ENCODE assay signal across 24 cellular contexts in genomic region chr1:82386365-82387069, GRCh38.
DNase-seq lines count a peak whose midpoint lies in the region; ATAC-seq and TF ChIP-seq lines count a peak whose summit lies in the region.
"Had no signal": no experiment of that assay in that cellular context is flagged by ENCODE, and none has a peak within 500 bp of the region (broad histone marks: within the 10 kb centered on the region; RNA-seq: fewer than 3 reads in every experiment).

No MANE protein-coding gene starts in this region.

- H3K9ac ChIP-seq in mammary epithelial cell (ENCODE audit: insufficient read depth, low read length) = no peak overlapping the region
- H3K9ac ChIP-seq: BLaER1 had no signal

- H3K79me2 ChIP-seq in mammary epithelial cell (ENCODE audit: insufficient read depth, low read length) = no peaks in the 10 kb centered on the region

- no peak overlapping the region for H2AFZ ChIP-seq in mammary epithelial cell (ENCODE audit: low read depth, low read length)

- H3K27ac Mint-ChIP-seq in effector memory CD8-positive, alpha-beta T cell = no peak overlapping the region
- no peak overlapping the region for H3K27ac Mint-ChIP-seq in activated CD4-positive, alpha-beta T cell treated with anti-CD3 and anti-CD28 coated beads, Interleukin-2, amount 10 ng/mL, durations not matched to agents 24 days and 14 days
- H3K27ac Mint-ChIP-seq: activated CD4-positive, alpha-beta T cell treated with anti-CD3 and anti-CD28 coated beads, Interleukin-2, amount 10 ng/mL, durations not matched to agents 7 days and 5 days; activated CD8-positive, alpha-beta memory T cell treated with anti-CD3 and anti-CD28 coated beads, Interleukin-2, amount 10 ng/mL, durations not matched to agents 7 days and 5 days; activated naive CD4-positive, alpha-beta T cell treated with anti-CD3 and anti-CD28 coated beads for 36 hours had no signal

- peaks cover 8 to 9% of the 10 kb centered on the region in 2 donors for H3K9me3 Mint-ChIP-seq in effector memory CD8-positive, alpha-beta T cell
- no peaks in the 10 kb centered on the region for H3K9me3 Mint-ChIP-seq in activated CD4-positive, alpha-beta T cell treated with anti-CD3 and anti-CD28 coated beads, Interleukin-2, amount 10 ng/mL, durations not matched to agents 24 days and 14 days
- H3K9me3 Mint-ChIP-seq: activated CD4-positive, alpha-beta T cell treated with anti-CD3 and anti-CD28 coated beads, Interleukin-2, amount 10 ng/mL, durations not matched to agents 7 days and 5 days had no signal

- no peaks in the 10 kb centered on the region for H4K20me1 ChIP-seq in mammary epithelial cell (ENCODE audit: insufficient read depth, low read length)
- H4K20me1 ChIP-seq: BLaER1 had no signal

- TF ChIP-seq CTCF in mammary epithelial cell (conservative IDR thresholded peaks at IDR 0.05 in 1 of 2, IDR thresholded peaks at IDR 0.05 in 1 of 2; ENCODE audit: extremely low read depth in 1 of 2, insufficient read depth in 1 of 2, low read depth in 1 of 2, low read length in 2 of 2) (no peak), retinal pigment epithelial cell (conservative IDR thresholded peaks at IDR 0.05; ENCODE audit: low read depth, low read length) (no peak)

- no peak overlapping the region for H3K4me3 Mint-ChIP-seq in effector memory CD8-positive, alpha-beta T cell
- H3K4me3 Mint-ChIP-seq in activated CD4-positive, alpha-beta T cell treated with anti-CD3 and anti-CD28 coated beads, Interleukin-2, amount 10 ng/mL, durations not matched to agents 24 days and 14 days = no peak overlapping the region
- H3K4me3 Mint-ChIP-seq: activated CD4-positive, alpha-beta T cell treated with anti-CD3 and anti-CD28 coated beads, Interleukin-2, amount 10 ng/mL, durations not matched to agents 7 days and 5 days; activated CD8-positive, alpha-beta memory T cell treated with anti-CD3 and anti-CD28 coated beads, Interleukin-2, amount 10 ng/mL, durations not matched to agents 7 days and 5 days; activated naive CD4-positive, alpha-beta T cell treated with anti-CD3 and anti-CD28 coated beads for 36 hours had no signal

- intact Hi-C loops in mammary epithelial cell (cut with micrococcal nuclease) = no loop called here
- intact Hi-C loops in activated CD4-positive, alpha-beta T cell treated with anti-CD3 and anti-CD28 coated beads, Interleukin-2, amount 10 ng/mL, durations not matched to agents 24 days and 14 days (cut with micrococcal nuclease) = no loop called here

- H3K36me3 ChIP-seq in mammary epithelial cell (ENCODE audit: insufficient read depth, low read length) = no peaks in the 10 kb centered on the region
- H3K36me3 ChIP-seq: BLaER1, brain microvascular endothelial cell, ovary, stomach, thyroid gland had no signal

- H3K4me3 ChIP-seq in mammary epithelial cell (replicated peaks in 1 of 3; ENCODE audit: insufficient read depth in 1 of 3, low read depth in 2 of 3, low read length in 3 of 3) (no peak overlapping the region), retinal pigment epithelial cell (ENCODE audit: low read length) (no peak overlapping the region)
- H3K4me3 ChIP-seq: BLaER1, ovary, PC-9, stomach, thyroid gland had no signal

- dilution Hi-C loops in mammary epithelial cell (cut with HindIII; ENCODE audit: low sequenced_read_pairs) = no loop called here

- no peaks in the 10 kb centered on the region for H3K4me1 Mint-ChIP-seq in effector memory CD8-positive, alpha-beta T cell (ENCODE audit: low read depth in 2 of 2)
- no peaks in the 10 kb centered on the region for H3K4me1 Mint-ChIP-seq in activated CD4-positive, alpha-beta T cell treated with anti-CD3 and anti-CD28 coated beads, Interleukin-2, amount 10 ng/mL, durations not matched to agents 24 days and 14 days
- H3K4me1 Mint-ChIP-seq: activated CD4-positive, alpha-beta T cell treated with anti-CD3 and anti-CD28 coated beads, Interleukin-2, amount 10 ng/mL, durations not matched to agents 7 days and 5 days; activated CD8-positive, alpha-beta memory T cell treated with anti-CD3 and anti-CD28 coated beads, Interleukin-2, amount 10 ng/mL, durations not matched to agents 7 days and 5 days had no signal

- peaks cover 24% of the 10 kb centered on the region for H3K4me1 ChIP-seq in mammary epithelial cell (ENCODE audit: insufficient read depth, low read length)
- H3K4me1 ChIP-seq: BLaER1, stomach, thyroid gland had no signal

- BruUV-seq in mammary epithelial cell (replicated peaks; lab: Mats Ljungman, UMichigan) = no TSS peak

- H3K4me2 ChIP-seq in mammary epithelial cell (ENCODE audit: insufficient read depth, low read depth, low read length) = no peak overlapping the region
- H3K4me2 ChIP-seq: BLaER1, PC-9 had no signal

- peak; percentile 19 for DNase-seq in NCI-H82 (lab: John Stamatoyannopoulos, UW)
- no peak for DNase-seq in NCI-H82 treated with DMSO at 0.1 percent for 48 hours (lab: John Stamatoyannopoulos, UW; ENCODE audit: unreplicated experiment)
- peak in 2 of 3 experiments; percentile 47 to 89 for DNase-seq in NCI-H1417 (lab: John Stamatoyannopoulos, UW)
- DNase-seq in mammary epithelial cell = peak; percentile 15
- peak; percentile 16 for DNase-seq in retinal pigment epithelial cell (ENCODE audit: low read depth)
- no peak for DNase-seq in effector memory CD8-positive, alpha-beta T cell
- DNase-seq in pons (ENCODE audit: low spot score) = no peak
- DNase-seq in activated CD4-positive, alpha-beta T cell treated with anti-CD3 and anti-CD28 coated beads, Interleukin-2, amount 10 ng/mL, durations not matched to agents 24 days and 14 days = no peak
- DNase-seq: activated CD4-positive, alpha-beta T cell treated with anti-CD3 and anti-CD28 coated beads, Interleukin-2, amount 10 ng/mL, durations not matched to agents 7 days and 5 days; activated CD8-positive, alpha-beta memory T cell treated with anti-CD3 and anti-CD28 coated beads, Interleukin-2, amount 10 ng/mL, durations not matched to agents 7 days and 5 days; activated naive CD4-positive, alpha-beta T cell treated with anti-CD3 and anti-CD28 coated beads for 36 hours; brain microvascular endothelial cell; DND-41; effector memory CD4-positive, alpha-beta T cell; NCI-H2107; ovary; PC-9; right cardiac atrium; Right ventricle myocardium superior; stimulated activated CD4-positive, alpha-beta T cell treated with anti-CD3 and anti-CD28 coated beads, Interleukin-2, amount 100 ng/mL, for 24 hours; stomach; T1000; thyroid gland had no signal

- no peaks in the 10 kb centered on the region for H3K27me3 ChIP-seq in mammary epithelial cell (ENCODE audit: insufficient read depth, low read length)
- H3K27me3 ChIP-seq: BLaER1, brain microvascular endothelial cell, ovary, stomach, thyroid gland had no signal

- H3K9me3 ChIP-seq in mammary epithelial cell (replicated peaks; ENCODE audit: insufficient read depth, low read length) = no peaks in the 10 kb centered on the region
- H3K9me3 ChIP-seq: BLaER1, ovary, stomach, thyroid gland had no signal

- CTCF ChIA-PET in mammary epithelial cell (lab: Charles Lee; ENCODE audit: low non-redundant PET) = interaction anchor here (0.6 kb wide), 1 partner anchor 9 kb away, joined by 6 read pairs; no protein-coding TSS in a partner anchor

- no peaks in the 10 kb centered on the region for H3K27me3 Mint-ChIP-seq in effector memory CD8-positive, alpha-beta T cell
- no peaks in the 10 kb centered on the region for H3K27me3 Mint-ChIP-seq in activated CD4-positive, alpha-beta T cell treated with anti-CD3 and anti-CD28 coated beads, Interleukin-2, amount 10 ng/mL, durations not matched to agents 24 days and 14 days
- H3K27me3 Mint-ChIP-seq: activated CD4-positive, alpha-beta T cell treated with anti-CD3 and anti-CD28 coated beads, Interleukin-2, amount 10 ng/mL, durations not matched to agents 7 days and 5 days; activated CD8-positive, alpha-beta memory T cell treated with anti-CD3 and anti-CD28 coated beads, Interleukin-2, amount 10 ng/mL, durations not matched to agents 7 days and 5 days had no signal

- H3K36me3 Mint-ChIP-seq in effector memory CD8-positive, alpha-beta T cell (ENCODE audit: insufficient read depth) = no peaks in the 10 kb centered on the region
- no peaks in the 10 kb centered on the region for H3K36me3 Mint-ChIP-seq in activated CD4-positive, alpha-beta T cell treated with anti-CD3 and anti-CD28 coated beads, Interleukin-2, amount 10 ng/mL, durations not matched to agents 24 days and 14 days (ENCODE audit: low read depth)
- H3K36me3 Mint-ChIP-seq: activated CD8-positive, alpha-beta memory T cell treated with anti-CD3 and anti-CD28 coated beads, Interleukin-2, amount 10 ng/mL, durations not matched to agents 7 days and 5 days had no signal

- in situ Hi-C loops in mammary epithelial cell (cut with MboI; ENCODE audit: low sequenced_read_pairs in 2 of 2) = no loop called here

- no peak for ATAC-seq in effector memory CD8-positive, alpha-beta T cell (replicated peaks)
- ATAC-seq: activated CD8-positive, alpha-beta memory T cell treated with anti-CD3 and anti-CD28 coated beads, Interleukin-2, amount 10 ng/mL, durations not matched to agents 7 days and 5 days; right cardiac atrium had no signal

- WGBS in mammary epithelial cell (ENCODE audit: low coverage, missing lambda C conversion rate) = 56% methylated on average over 3 of the region's 3 CpGs

- no peak overlapping the region for H3K27ac ChIP-seq in mammary epithelial cell (ENCODE audit: insufficient read depth, low read depth, low read length)
- H3K27ac ChIP-seq: BLaER1, brain microvascular endothelial cell, ovary, PC-9, stomach, thyroid gland had no signal

Comparison
In these comparisons a context has a peak if more than half of its experiments do, and no peak if none do; other contexts are left out.
1. DNase-seq: peak in NCI-H82 (single experiment), NCI-H1417 (2 of 3), mammary epithelial cell (single experiment) and retinal pigment epithelial cell (single experiment); none in NCI-H82 treated with DMSO at 0.1 percent for 48 hours (single experiment), effector memory CD8-positive, alpha-beta T cell (0 of 3), pons (single experiment) and activated CD4-positive, alpha-beta T cell treated with anti-CD3 and anti-CD28 coated beads, Interleukin-2, amount 10 ng/mL, durations not matched to agents 24 days and 14 days (single experiment).